Comparison of ENCODE assay signal across 24 cellular contexts in the genomic region with DNA sequence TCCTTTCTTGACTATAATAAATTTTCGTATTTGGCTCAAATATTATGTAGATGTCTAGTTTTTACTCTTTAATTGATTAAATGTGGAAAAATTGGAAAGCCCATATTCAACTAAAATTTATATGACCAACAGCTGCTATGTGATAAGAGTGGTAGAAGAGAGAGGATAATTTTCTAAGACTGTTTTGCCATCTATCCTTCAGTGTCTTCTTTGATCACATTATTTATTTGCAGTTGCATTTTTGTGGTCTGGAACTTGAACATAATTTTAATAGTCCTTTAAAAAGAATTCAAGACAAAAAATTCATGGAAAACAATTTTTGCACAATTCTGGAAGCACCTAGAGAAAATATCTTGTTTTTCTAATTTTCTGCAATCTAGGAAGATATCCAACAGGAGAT.
"Had no signal": no experiment of that assay in that cellular context is flagged by ENCODE, and none has a peak within 500 bp of the region (broad histone marks: within the 10 kb centered on the region; RNA-seq: fewer than 3 reads in every experiment).

No MANE protein-coding gene starts in this region.

- H3K27ac Mint-ChIP-seq: immature natural killer cell; memory B cell; mesothelial cell of epicardium; natural killer cell treated with Interleukin-12 subunit alpha and Interleukin-12 subunit beta and Interleukin-15 and Interleukin-18, amount 100 ng/mL, for 72 hours; neural progenitor cell; progenitor cell of endocrine pancreas; stimulated activated memory B cell treated with anti-CD40 and anti-IgM and Interleukin-4, amounts not matched to agents 10 μg/mL and 1 μg/mL and 100 μg/mL, for 72 hours; stimulated activated naive CD8-positive, alpha-beta T cell treated with anti-CD3 and anti-CD28 coated beads, Interleukin-15, Interleukin-2, amounts not matched to agents 100 ng/mL and 50 ng/mL, for 24 hours had no signal

- H3K4me3 Mint-ChIP-seq: immature natural killer cell; memory B cell; mesothelial cell of epicardium; natural killer cell treated with Interleukin-12 subunit alpha and Interleukin-12 subunit beta and Interleukin-15 and Interleukin-18, amount 100 ng/mL, for 72 hours; neural progenitor cell; stimulated activated memory B cell treated with anti-CD40 and anti-IgM and Interleukin-4, amounts not matched to agents 10 μg/mL and 1 μg/mL and 100 μg/mL, for 72 hours; stimulated activated naive CD8-positive, alpha-beta T cell treated with anti-CD3 and anti-CD28 coated beads, Interleukin-15, Interleukin-2, amounts not matched to agents 100 ng/mL and 50 ng/mL, for 24 hours had no signal

- H3K4me1 Mint-ChIP-seq: immature natural killer cell; memory B cell; neural progenitor cell; stimulated activated memory B cell treated with anti-CD40 and anti-IgM and Interleukin-4, amounts not matched to agents 10 μg/mL and 1 μg/mL and 100 μg/mL, for 72 hours had no signal

- H3K27me3 ChIP-seq: foreskin keratinocyte, neural progenitor cell, ovary, tibial artery, upper lobe of left lung, uterus had no signal

- H3K9me3 ChIP-seq: ovary had no signal

- H3K36me3 ChIP-seq: left ventricle myocardium inferior, lower lobe of right lung, neural progenitor cell, ovary, tibial artery, upper lobe of left lung, uterus had no signal

- H3K36me3 Mint-ChIP-seq: neural progenitor cell; stimulated activated memory B cell treated with anti-CD40 and anti-IgM and Interleukin-4, amounts not matched to agents 10 μg/mL and 1 μg/mL and 100 μg/mL, for 72 hours had no signal

- H3K4me3 ChIP-seq: left ventricle myocardium inferior, lower lobe of right lung, neural progenitor cell, ovary, tibial artery, upper lobe of left lung, uterus had no signal

- H3K4me1 ChIP-seq: left ventricle myocardium inferior, lower lobe of right lung, neural progenitor cell, upper lobe of left lung had no signal

- H3K27ac ChIP-seq: foreskin keratinocyte, left ventricle myocardium inferior, lower lobe of right lung, neural progenitor cell, ovary, tibial artery, upper lobe of left lung, uterus had no signal

- H3K27me3 Mint-ChIP-seq: progenitor cell of endocrine pancreas had no signal

- ATAC-seq: esophagus mucosa; foreskin keratinocyte; left cardiac atrium; lower lobe of right lung; natural killer cell treated with Interleukin-12 subunit alpha and Interleukin-12 subunit beta and Interleukin-15 and Interleukin-18, amount 100 ng/mL, for 72 hours; right cardiac atrium; stimulated activated memory B cell treated with anti-CD40 and anti-IgM and Interleukin-4, amounts not matched to agents 10 μg/mL and 1 μg/mL and 100 μg/mL, for 72 hours had no signal

- DNase-seq: cortex of kidney; effector memory CD4-positive, alpha-beta T cell; foreskin keratinocyte; immature natural killer cell; kidney; left cardiac atrium; left ventricle myocardium inferior; lower lobe of right lung; nucleus accumbens; ovary; right cardiac atrium; stimulated activated CD4-positive, alpha-beta T cell treated with anti-CD3 and anti-CD28 coated beads, Interleukin-1b, Interleukin-23, amount 100 ng/mL, for 48 hours; stimulated activated CD4-positive, alpha-beta T cell treated with anti-CD3 and anti-CD28 coated beads, Interleukin-4, amount 100 ng/mL, for 24 hours; tibial artery; upper lobe of left lung; uterus had no signal
